Comparison of ENCODE assay signal across 16 cellular contexts in genomic region chr2:213490087-213490486, GRCh38.
DNase-seq lines count a peak whose midpoint lies in the region; ATAC-seq and TF ChIP-seq lines count a peak whose summit lies in the region.
"Had no signal": no experiment of that assay in that cellular context is flagged by ENCODE, and none has a peak within 500 bp of the region (broad histone marks: within the 10 kb centered on the region; RNA-seq: fewer than 3 reads in every experiment).

No MANE protein-coding gene starts in this region.

- TF ChIP-seq CTCF in LNCaP clone FGC (IDR thresholded peaks at IDR 0.05; ENCODE audit: control insufficient read depth, extremely low read depth, insufficient read depth): peak; percentile 55

- no peak for ATAC-seq in GM18858 (IDR thresholded peaks at IDR 0.05; ENCODE audit: unreplicated experiment)
- ATAC-seq: effector memory CD8-positive, alpha-beta T cell; T-cell had no signal

- in situ Hi-C loops in SK-MEL-5 (cut with HindIII; ENCODE audit: low pct_unique_long_range_greater_than_20kb, low sequenced_read_pairs): no loop called here

- H3K4me3 ChIP-seq in LNCaP clone FGC (ENCODE audit: low read depth, low read length): no peak overlapping the region
- H3K4me3 ChIP-seq: ovary, stomach had no signal

- peak; percentile 56 for DNase-seq in NCI-H748 (lab: John Stamatoyannopoulos, UW; ENCODE audit: unreplicated experiment)
- DNase-seq in NCI-H748 treated with DMSO at 0.1 percent for 48 hours (lab: John Stamatoyannopoulos, UW): no peak
- peak; percentile 26 for DNase-seq in LNCaP clone FGC (ENCODE audit: low read depth)
- peak; percentile 4 for DNase-seq in SK-MEL-5 (ENCODE audit: low read depth, low spot score)
- DNase-seq in renal cortical epithelial cell (ENCODE audit: low read depth): peak; percentile 13
- DNase-seq in NCI-H226: no peak
- no peak for DNase-seq in nucleus accumbens (lab: John Stamatoyannopoulos, UW)
- DNase-seq: activated CD4-positive, CD25-positive, alpha-beta regulatory T cell treated with anti-CD3 and anti-CD28 coated beads, Interleukin-2, amount 50 U/mL, for 72 hours; activated naive CD4-positive, alpha-beta T cell treated with anti-CD3 and anti-CD28 coated beads, Interleukin-2, amount 50 U/mL, for 16 hours; Caco-2; effector memory CD8-positive, alpha-beta T cell; NCI-H2029 treated with DMSO at 0.1 percent for 48 hours; ovary; stomach; T-cell had no signal

Comparison
In these comparisons a context has a peak if more than half of its experiments do, and no peak if none do; other contexts are left out.
1. DNase-seq: peak in NCI-H748 (single experiment), LNCaP clone FGC (single experiment), SK-MEL-5 (single experiment) and renal cortical epithelial cell (single experiment); none in NCI-H748 treated with DMSO at 0.1 percent for 48 hours (single experiment), NCI-H226 (single experiment) and nucleus accumbens (0 of 56).